18 cellular contexts compared by ENCODE assay signal in genomic region chr7:27897001-27897400, GRCh38.
DNase-seq lines count a peak whose midpoint lies in the region; ATAC-seq and TF ChIP-seq lines count a peak whose summit lies in the region.
"Had no signal": no experiment of that assay in that cellular context is flagged by ENCODE, and none has a peak within 500 bp of the region (broad histone marks: within the 10 kb centered on the region; RNA-seq: fewer than 3 reads in every experiment).

No MANE protein-coding gene starts in this region.

- H3K27me3 ChIP-seq in muscle layer of colon (ENCODE audit: control insufficient read depth in 1 of 2, insufficient read depth in 2 of 2, low read length in 2 of 2): no peaks in the 10 kb centered on the region
- H3K27me3 ChIP-seq: heart left ventricle, stomach, uterus had no signal

- no peak overlapping the region for H3K4me3 ChIP-seq in muscle layer of colon (ENCODE audit: low read depth in 1 of 2, low read length in 2 of 2)
- H3K4me3 ChIP-seq: heart left ventricle, psoas muscle, stomach, uterus had no signal

- no peak overlapping the region for H3K9ac ChIP-seq in muscle layer of colon (ENCODE audit: low read length)
- H3K9ac ChIP-seq: KMS-11, SK-N-SH had no signal

- H3K36me3 ChIP-seq in muscle layer of colon (ENCODE audit: insufficient read depth, low read length): peaks cover 10% of the 10 kb centered on the region
- H3K36me3 ChIP-seq: uterus had no signal

- H3K36me3 Mint-ChIP-seq in Calu3 (ENCODE audit: insufficient read depth, unreplicated experiment): no peaks in the 10 kb centered on the region

- no peak for TF ChIP-seq CTCF in Calu3 (IDR thresholded peaks at IDR 0.05; ENCODE audit: unreplicated experiment)

- peak overlapping the region; percentile 2 for H3K4me3 Mint-ChIP-seq in Calu3 (ENCODE audit: low read depth, unreplicated experiment)
- H3K4me3 Mint-ChIP-seq: activated naive CD4-positive, alpha-beta T cell treated with anti-CD3 and anti-CD28 coated beads, Interleukin-2, amount 10 ng/mL, durations not matched to agents 7 days and 5 days; naive B cell had no signal

- BruUV-seq in Calu3 (replicated peaks; lab: Mats Ljungman, UMichigan): no TSS peak

- H3K27me3 Mint-ChIP-seq in Calu3 (ENCODE audit: unreplicated experiment): no peaks in the 10 kb centered on the region
- H3K27me3 Mint-ChIP-seq: naive B cell had no signal

- no peak for ATAC-seq in GM21786 (IDR thresholded peaks at IDR 0.05; ENCODE audit: unreplicated experiment)

- CTCF ChIA-PET in Calu3 (lab: Charles Lee): interaction anchor here (1.1 kb wide), 1 partner anchor 16 kb away, joined by 3 read pairs; no protein-coding TSS in a partner anchor

- intact Hi-C loops in Calu3 (cut with micrococcal nuclease; ENCODE audit: unreplicated experiment): no loop called here

- H3K4me1 ChIP-seq in muscle layer of colon (ENCODE audit: insufficient read depth, low read length): peaks cover 45% of the 10 kb centered on the region
- H3K4me1 ChIP-seq: psoas muscle, uterus had no signal

- peaks cover 33% of the 10 kb centered on the region for H3K4me1 Mint-ChIP-seq in Calu3 (ENCODE audit: low read depth, unreplicated experiment)

- peak overlapping the region; percentile 52 for H3K27ac ChIP-seq in muscle layer of colon (ENCODE audit: low read depth, low read length)
- H3K27ac ChIP-seq: heart left ventricle, KMS-11, psoas muscle, uterus had no signal

- H3K27ac Mint-ChIP-seq in Calu3 (ENCODE audit: unreplicated experiment): peak overlapping the region; percentile 15
- H3K27ac Mint-ChIP-seq: activated naive CD4-positive, alpha-beta T cell treated with anti-CD3 and anti-CD28 coated beads, Interleukin-2, amount 10 ng/mL, durations not matched to agents 7 days and 5 days had no signal

- DNase-seq in Calu3: peak; percentile 54
- DNase-seq in NCI-H748 treated with DMSO at 0.1 percent for 48 hours (lab: John Stamatoyannopoulos, UW): peak; percentile 33
- peak; percentile 61 for DNase-seq in fibroblast of gingiva (ENCODE audit: low read depth)
- DNase-seq in Kasumi-1 (lab: John Stamatoyannopoulos, UW): no peak
- no peak for DNase-seq in NCI-H2081 (lab: John Stamatoyannopoulos, UW)
- no peak for DNase-seq in NCI-H2196 (lab: John Stamatoyannopoulos, UW; ENCODE audit: unreplicated experiment)
- DNase-seq: activated naive CD4-positive, alpha-beta T cell treated with anti-CD3 and anti-CD28 coated beads, Interleukin-2, amount 10 ng/mL, durations not matched to agents 7 days and 5 days; heart left ventricle; naive B cell; NCI-H1436; NCI-H510A treated with DMSO at 0.1 percent for 48 hours; psoas muscle; SK-N-SH; stomach; uterus had no signal

- no peaks in the 10 kb centered on the region for H3K9me3 Mint-ChIP-seq in Calu3 (ENCODE audit: low read depth, unreplicated experiment)
- H3K9me3 Mint-ChIP-seq: activated naive CD4-positive, alpha-beta T cell treated with anti-CD3 and anti-CD28 coated beads, Interleukin-2, amount 10 ng/mL, durations not matched to agents 7 days and 5 days; naive B cell had no signal

- no peaks in the 10 kb centered on the region for H3K9me3 ChIP-seq in muscle layer of colon (ENCODE audit: low read length)
- H3K9me3 ChIP-seq: heart left ventricle, psoas muscle, SK-N-SH, stomach, uterus had no signal

Comparison
In these comparisons a context has a peak if more than half of its experiments do, and no peak if none do; other contexts are left out.
1. DNase-seq: peak in Calu3 (single experiment), NCI-H748 treated with DMSO at 0.1 percent for 48 hours (single experiment) and fibroblast of gingiva (single experiment); none in Kasumi-1 (0 of 2), NCI-H2081 (0 of 2) and NCI-H2196 (single experiment).